ENCODE assay signal across 15 cellular contexts in the genomic region with DNA sequence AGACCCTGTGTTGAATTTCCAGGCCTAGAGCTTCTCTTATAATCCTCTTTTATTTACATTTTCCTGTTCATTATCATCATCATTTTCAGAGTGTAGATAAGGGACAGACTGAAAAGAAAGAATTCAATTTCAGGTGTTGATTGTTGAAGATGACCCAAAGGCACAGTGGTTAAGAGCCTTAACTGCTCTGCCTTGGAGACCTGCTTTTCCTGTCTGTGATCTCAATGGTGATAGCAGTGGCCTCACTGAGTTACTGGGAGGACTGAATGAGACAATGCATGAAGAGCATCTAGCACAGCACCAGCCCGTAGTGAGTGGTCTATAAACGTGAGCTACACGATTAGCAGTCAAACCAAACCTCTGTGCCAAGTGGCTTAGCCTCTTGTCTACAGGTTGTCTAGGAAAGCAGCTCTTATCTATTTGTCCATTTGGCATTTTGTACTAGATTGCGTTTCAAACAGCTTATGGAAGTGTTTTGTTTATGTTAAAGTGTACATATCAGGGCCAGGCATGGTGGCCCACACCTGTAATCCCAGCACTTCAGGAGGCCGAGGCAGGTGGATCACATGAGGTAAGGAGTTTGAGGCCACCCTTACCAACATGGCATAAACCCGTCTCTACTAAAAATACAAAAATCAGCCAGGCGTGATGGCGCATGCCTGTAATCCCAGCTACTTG.
"Had no signal": no experiment of that assay in that cellular context is flagged by ENCODE, and none has a peak within 500 bp of the region (broad histone marks: within the 10 kb centered on the region; RNA-seq: fewer than 3 reads in every experiment).

No MANE protein-coding gene starts in this region.

- H3K27me3 ChIP-seq: adrenal gland, breast epithelium, suprapubic skin, upper lobe of left lung had no signal

- ATAC-seq: stimulated activated naive CD8-positive, alpha-beta T cell treated with anti-CD3 and anti-CD28 coated beads, Interleukin-15, Interleukin-2, amounts not matched to agents 100 U/mL and 50 U/mL, for 24 hours had no signal

- H3K4me1 ChIP-seq: breast epithelium, suprapubic skin had no signal

- DNase-seq: activated CD4-positive, alpha-beta T cell treated with anti-CD3 and anti-CD28 coated beads, Interleukin-2, amount 50 U/mL, for 48 hours; activated gamma-delta T cell; erythroblast; head of caudate nucleus; kidney glomerular epithelial cell; occipital lobe; posterior cingulate gyrus; stimulated activated naive CD8-positive, alpha-beta T cell treated with anti-CD3 and anti-CD28 coated beads, Interleukin-15, Interleukin-2, amounts not matched to agents 100 U/mL and 50 U/mL, for 24 hours; T-helper 2 cell; upper lobe of left lung had no signal

- H3K27ac ChIP-seq: breast epithelium, coronary artery, skin epidermis, suprapubic skin, upper lobe of left lung had no signal

- H3K36me3 ChIP-seq: breast epithelium had no signal

- H3K9me3 ChIP-seq: adrenal gland, breast epithelium, suprapubic skin, upper lobe of left lung had no signal

- H3K4me3 ChIP-seq: adrenal gland, breast epithelium, coronary artery, skin epidermis, suprapubic skin, upper lobe of left lung had no signal
